Comparison of ENCODE assay signal across 2 cellular contexts in genomic region chr21:39645331-39645730, GRCh38.
TF ChIP-seq lines count a peak whose summit lies in the region.

No MANE protein-coding gene starts in this region.

TF ChIP-seq in HepG2, 621 proteins besides CTCF, POLR2A, EP300 and RAD21:
- TF ChIP-seq ZMYM4 (CRISPR knock-in tag; IDR thresholded peaks at IDR 0.05) (no peak), MNT (IDR thresholded peaks at IDR 0.05) (0 out of 2 replicates have a peak, but pooled peaks have one; percentile 12)

TF ChIP-seq in H1, 55 proteins besides CTCF, POLR2A, EP300 and RAD21:
- TF ChIP-seq HDAC2 (IDR thresholded peaks at IDR 0.05; ENCODE audit: borderline replicate concordance in 1 of 2, low read depth in 2 of 2, low read length in 2 of 2) (no peak), ASH2L (IDR thresholded peaks at IDR 0.05; ENCODE audit: low read length) (no peak), JUN (IDR thresholded peaks at IDR 0.05; ENCODE audit: low read depth, low read length) (no peak), CBX8 (IDR thresholded peaks at IDR 0.05; ENCODE audit: borderline replicate concordance, low read depth, low read length) (no peak), SP2 (IDR thresholded peaks at IDR 0.05; ENCODE audit: low read length) (no peak), NRF1 (IDR thresholded peaks at IDR 0.05; ENCODE audit: low read depth, low read length) (no peak), BACH1 (IDR thresholded peaks at IDR 0.05; ENCODE audit: low read length) (no peak), ATF2 (IDR thresholded peaks at IDR 0.05; ENCODE audit: low read length) (no peak), CHD7 (IDR thresholded peaks at IDR 0.05; ENCODE audit: insufficient replicate concordance, low read length) (no peak)
